ENCODE assay signal across 1 cellular context in genomic region chr16:67163164-67163902, GRCh38.
A peak's percentile ranks its signal among the peaks of the same experiment; 100 is the strongest.
TF ChIP-seq lines count a peak whose summit lies in the region.

No MANE protein-coding gene starts in this region.

TF ChIP-seq in K562, 482 proteins besides CTCF, POLR2A, EP300 and RAD21:
- TF ChIP-seq HNRNPL (IDR thresholded peaks at IDR 0.05; ENCODE audit: low read depth, low read length) (peak; percentile 58; the same call in 1 of the 2 replicates), YY1 (IDR thresholded peaks at IDR 0.05; ENCODE audit: borderline replicate concordance in 1 of 3, control insufficient read depth in 1 of 3, extremely low read depth in 1 of 3, insufficient read depth in 3 of 3, insufficient read length in 1 of 3, insufficient replicate concordance in 2 of 3, low read depth in 1 of 3, low read length in 2 of 3) (no peak), ZBTB33 (CRISPR knock-in tag; IDR thresholded peaks at IDR 0.05) (peak; percentile 89), HMGN3 (IDR thresholded peaks at IDR 0.05; ENCODE audit: borderline replicate concordance, extremely low read depth, insufficient read length, low read depth, low read length) (peak; percentile 50), SMAD1 (IDR thresholded peaks at IDR 0.05; ENCODE audit: low read depth, low read length, partially characterized antibody) (no peak), SRSF7 (optimal IDR thresholded peaks at IDR 0.05; ENCODE audit: low read depth, low read length) (peak; percentile 25), ZNF740 (CRISPR knock-in tag; IDR thresholded peaks at IDR 0.05) (0 out of 2 replicates have a peak, but pooled peaks have one; percentile 20), ZNF740 (tag; IDR thresholded peaks at IDR 0.05) (no peak)
